ENCODE assay signal across 15 cellular contexts in the genomic region with DNA sequence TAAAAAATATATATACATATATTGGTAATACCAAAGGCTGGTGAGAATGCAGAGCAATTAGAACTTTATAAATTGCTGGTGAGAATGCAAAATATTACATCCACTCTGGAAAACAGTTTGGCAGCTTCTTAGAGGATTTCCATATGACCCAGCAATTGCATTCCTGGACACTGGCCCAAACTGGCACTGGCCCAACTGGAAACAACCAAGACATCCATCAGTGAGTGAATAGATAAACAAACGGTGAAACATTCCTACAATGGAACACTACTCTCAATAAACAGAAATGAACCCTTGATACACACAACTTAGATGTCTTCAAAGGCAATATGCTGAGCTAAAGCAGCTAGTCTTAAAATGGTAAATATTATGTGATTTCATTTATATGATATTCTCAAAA.
DNase-seq lines count a peak whose midpoint lies in the region; ATAC-seq, FAIRE-seq and TF ChIP-seq lines count a peak whose summit lies in the region.
"Had no signal": no experiment of that assay in that cellular context is flagged by ENCODE, and none has a peak within 500 bp of the region (broad histone marks: within the 10 kb centered on the region; RNA-seq: fewer than 3 reads in every experiment).

No MANE protein-coding gene starts in this region.

- in situ Hi-C loops in astrocyte of the spinal cord (cut with HindIII; ENCODE audit: low sequenced_read_pairs) = no loop called here

- ATAC-seq in GM19467 (IDR thresholded peaks at IDR 0.05; ENCODE audit: unreplicated experiment) = no peak
- ATAC-seq: activated naive CD4-positive, alpha-beta T cell treated with anti-CD3 and anti-CD28 coated beads, Interleukin-2, amount 50 U/mL, for 72 hours; left colon had no signal

- no peak overlapping the region for H3K4me3 ChIP-seq in astrocyte of the spinal cord (ENCODE audit: low read depth, low read length)
- H3K4me3 ChIP-seq in retinal pigment epithelial cell (ENCODE audit: low read length) = no peak overlapping the region

- DNase-seq in HTR-8/SVneo (ENCODE audit: insufficient read length, low spot score) (peak; percentile 7), astrocyte of the spinal cord (ENCODE audit: low read depth, low spot score) (peak; percentile 55), glomerular endothelial cell (ENCODE audit: extremely low read depth, low read depth, low spot score) (peak; percentile 3), retinal pigment epithelial cell (ENCODE audit: low read depth) (peak; percentile 33), NCI-H1436 treated with DMSO at 0.1 percent for 48 hours (lab: John Stamatoyannopoulos, UW) (no peak)
- no peak for DNase-seq in activated CD4-positive, alpha-beta T cell treated with anti-CD3 and anti-CD28 coated beads, Interleukin-2, amount 50 U/mL, for 4 hours
- DNase-seq: activated B cell treated with CpG ODN at 0.5 μM for 24 hours; activated CD8-positive, alpha-beta memory T cell treated with anti-CD3 and anti-CD28 coated beads, Interleukin-2, amount 50 U/mL, for 4 hours; H7; head of caudate nucleus; NCI-H2171; stimulated activated CD4-positive, alpha-beta T cell treated with anti-CD3 and anti-CD28 coated beads, Interleukin-12 subunit alpha, Interleukin-12 subunit beta, amount 100 ng/mL, for 4 hours had no signal

- FAIRE-seq in HTR-8/SVneo (lab: Jason Lieb, UNC) = no peak

- no peak for TF ChIP-seq CTCF in astrocyte of the spinal cord (IDR thresholded peaks at IDR 0.05; ENCODE audit: low read depth, low read length)
- no peak for TF ChIP-seq CTCF in retinal pigment epithelial cell (conservative IDR thresholded peaks at IDR 0.05; ENCODE audit: low read depth, low read length)

Comparison
In these comparisons a context has a peak if more than half of its experiments do, and no peak if none do; other contexts are left out.
1. DNase-seq: peak in HTR-8/SVneo (single experiment), astrocyte of the spinal cord (single experiment), glomerular endothelial cell (single experiment) and retinal pigment epithelial cell (single experiment); none in NCI-H1436 treated with DMSO at 0.1 percent for 48 hours (single experiment) and activated CD4-positive, alpha-beta T cell treated with anti-CD3 and anti-CD28 coated beads, Interleukin-2, amount 50 U/mL, for 4 hours (0 of 2).